In the genomic region with DNA sequence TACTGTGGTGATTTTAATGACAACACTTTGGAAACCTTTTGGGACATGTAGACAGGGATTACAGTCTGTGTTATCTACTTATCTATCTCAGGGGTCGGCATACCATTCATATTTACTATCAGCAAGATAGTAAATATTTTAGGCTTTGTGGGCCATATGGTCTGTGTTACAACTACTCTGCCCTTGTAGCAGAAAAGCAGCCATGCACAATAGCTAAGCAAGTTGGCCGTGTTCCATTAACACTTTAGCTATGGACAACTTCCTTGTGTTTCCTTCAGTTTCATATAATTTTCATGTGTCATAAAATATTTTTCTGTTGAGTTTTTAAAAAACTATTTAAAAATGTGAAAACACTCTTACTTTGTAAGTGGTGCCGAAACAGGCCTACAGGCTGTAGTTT, we compare ENCODE assay signal across 26 cellular contexts.
DNase-seq lines count a peak whose midpoint lies in the region; ATAC-seq and TF ChIP-seq lines count a peak whose summit lies in the region.
"Had no signal": no experiment of that assay in that cellular context is flagged by ENCODE, and none has a peak within 500 bp of the region (broad histone marks: within the 10 kb centered on the region; RNA-seq: fewer than 3 reads in every experiment).

No MANE protein-coding gene starts in this region.

- POLR2A ChIA-PET in activated CD8-positive, alpha-beta T cell treated with anti-CD3 and anti-CD28 coated beads for 36 hours (lab: Charles Lee): no interaction called here

- DNase-seq in AG10803 (ENCODE audit: low read depth): peak; percentile 39
- DNase-seq in G401 (ENCODE audit: low spot score): peak; percentile 15
- DNase-seq in foreskin keratinocyte: peak in 1 of 2 donors; percentile 35
- DNase-seq in occipital lobe (lab: John Stamatoyannopoulos, UW): no peak
- no peak for DNase-seq in activated CD8-positive, alpha-beta T cell treated with anti-CD3 and anti-CD28 coated beads for 36 hours
- no peak for DNase-seq in activated T-cell treated with anti-CD3 and anti-CD28 coated beads, Interleukin-2, amount 50 U/mL, for 1 hour
- DNase-seq: activated CD4-positive, alpha-beta T cell treated with anti-CD3 and anti-CD28 coated beads, Interleukin-2, amount 50 U/mL, for 48 hours; activated gamma-delta T cell; activated naive CD8-positive, alpha-beta T cell treated with anti-CD3 and anti-CD28 coated beads, Interleukin-2, amount 50 U/mL, for 24 hours; C1 segment of cervical spinal cord; cortex of kidney; hypothalamus; islet precursor cell; Kasumi-1; NCI-H1092; NCI-H2029 treated with DMSO at 0.1 percent for 48 hours; NCI-H510A treated with DMSO at 0.1 percent for 48 hours; stimulated activated naive B cell treated with anti-CD40 and anti-IgM and Interleukin-4, amounts not matched to agents 10 μg/mL and 1 μg/mL and 100 μg/mL, for 72 hours; T1000 had no signal

- no peaks in the 10 kb centered on the region for H3K9me3 Mint-ChIP-seq in brain
- H3K9me3 Mint-ChIP-seq in activated CD8-positive, alpha-beta T cell treated with anti-CD3 and anti-CD28 coated beads for 36 hours: no peaks in the 10 kb centered on the region
- H3K9me3 Mint-ChIP-seq: activated naive CD8-positive, alpha-beta T cell treated with anti-CD3 and anti-CD28 coated beads, Interleukin-2, amount 50 U/mL, for 24 hours; stimulated activated naive B cell treated with anti-CD40 and anti-IgM and Interleukin-4, amounts not matched to agents 10 μg/mL and 1 μg/mL and 100 μg/mL, for 72 hours; WTC11 had no signal

- CTCF ChIA-PET in activated CD8-positive, alpha-beta T cell treated with anti-CD3 and anti-CD28 coated beads for 36 hours (lab: Charles Lee): interaction anchor here (0.9 to 1.1 kb wide), 2 partner anchors 9 to 17 kb away, joined by 3 read pairs; no protein-coding TSS in a partner anchor

- peaks cover 42% of the 10 kb centered on the region for H3K4me1 Mint-ChIP-seq in brain
- no peaks in the 10 kb centered on the region for H3K4me1 Mint-ChIP-seq in activated CD8-positive, alpha-beta T cell treated with anti-CD3 and anti-CD28 coated beads for 36 hours (ENCODE audit: low read depth)
- H3K4me1 Mint-ChIP-seq: activated naive CD8-positive, alpha-beta T cell treated with anti-CD3 and anti-CD28 coated beads, Interleukin-2, amount 50 U/mL, for 24 hours; stimulated activated naive B cell treated with anti-CD40 and anti-IgM and Interleukin-4, amounts not matched to agents 10 μg/mL and 1 μg/mL and 100 μg/mL, for 72 hours had no signal

- H3K27ac Mint-ChIP-seq in brain: peak overlapping the region in 3 of 5 experiments; percentile 59 to 81 (median 65)
- H3K27ac Mint-ChIP-seq in activated CD8-positive, alpha-beta T cell treated with anti-CD3 and anti-CD28 coated beads for 36 hours: no peak overlapping the region
- H3K27ac Mint-ChIP-seq: activated naive CD8-positive, alpha-beta T cell treated with anti-CD3 and anti-CD28 coated beads, Interleukin-2, amount 50 U/mL, for 24 hours; stimulated activated naive B cell treated with anti-CD40 and anti-IgM and Interleukin-4, amounts not matched to agents 10 μg/mL and 1 μg/mL and 100 μg/mL, for 72 hours; WTC11 had no signal

- no peak overlapping the region for H3K27ac ChIP-seq in foreskin keratinocyte
- H3K27ac ChIP-seq: breast epithelium had no signal

- H3K4me3 ChIP-seq in AG10803 (ENCODE audit: low read length): no peak overlapping the region
- H3K4me3 ChIP-seq: breast epithelium, GM12878, lung, smooth muscle cell had no signal

- H3K27me3 Mint-ChIP-seq in brain: no peaks in the 10 kb centered on the region
- no peaks in the 10 kb centered on the region for H3K27me3 Mint-ChIP-seq in activated CD8-positive, alpha-beta T cell treated with anti-CD3 and anti-CD28 coated beads for 36 hours
- H3K27me3 Mint-ChIP-seq: activated naive CD8-positive, alpha-beta T cell treated with anti-CD3 and anti-CD28 coated beads, Interleukin-2, amount 50 U/mL, for 24 hours had no signal

- intact Hi-C loops in activated CD8-positive, alpha-beta T cell treated with anti-CD3 and anti-CD28 coated beads for 36 hours (cut with micrococcal nuclease): no loop called here

- no peaks in the 10 kb centered on the region for H3K36me3 Mint-ChIP-seq in brain
- no peaks in the 10 kb centered on the region for H3K36me3 Mint-ChIP-seq in activated CD8-positive, alpha-beta T cell treated with anti-CD3 and anti-CD28 coated beads for 36 hours (ENCODE audit: low read depth)
- H3K36me3 Mint-ChIP-seq: stimulated activated naive B cell treated with anti-CD40 and anti-IgM and Interleukin-4, amounts not matched to agents 10 μg/mL and 1 μg/mL and 100 μg/mL, for 72 hours; WTC11 had no signal

- H3K4me3 Mint-ChIP-seq in brain: no peak overlapping the region
- H3K4me3 Mint-ChIP-seq in activated CD8-positive, alpha-beta T cell treated with anti-CD3 and anti-CD28 coated beads for 36 hours: no peak overlapping the region
- H3K4me3 Mint-ChIP-seq: activated naive CD8-positive, alpha-beta T cell treated with anti-CD3 and anti-CD28 coated beads, Interleukin-2, amount 50 U/mL, for 24 hours; stimulated activated naive B cell treated with anti-CD40 and anti-IgM and Interleukin-4, amounts not matched to agents 10 μg/mL and 1 μg/mL and 100 μg/mL, for 72 hours; WTC11 had no signal

- H3K27me3 ChIP-seq in foreskin keratinocyte: no peaks in the 10 kb centered on the region
- H3K27me3 ChIP-seq: breast epithelium had no signal

- H3K4me1 ChIP-seq in foreskin keratinocyte: peaks cover 4% of the 10 kb centered on the region

- TF ChIP-seq CTCF in AG10803 (conservative IDR thresholded peaks at IDR 0.05; ENCODE audit: low read length) (no peak), brain (conservative IDR thresholded peaks at IDR 0.05) (no peak), foreskin keratinocyte (conservative IDR thresholded peaks at IDR 0.05) (no peak)
- TF ChIP-seq CTCF in activated CD8-positive, alpha-beta T cell treated with anti-CD3 and anti-CD28 coated beads for 36 hours (IDR thresholded peaks at IDR 0.05): no peak

- in situ Hi-C loops in G401 (cut with HindIII; ENCODE audit: low sequenced_read_pairs): no loop called here

- ATAC-seq in foreskin keratinocyte: peak; percentile 6
- ATAC-seq in activated CD8-positive, alpha-beta T cell treated with anti-CD3 and anti-CD28 coated beads for 36 hours: no peak
- no peak for ATAC-seq in GM21619 (IDR thresholded peaks at IDR 0.05; ENCODE audit: unreplicated experiment)
- ATAC-seq: activated naive CD8-positive, alpha-beta T cell treated with anti-CD3 and anti-CD28 coated beads, Interleukin-2, amount 50 U/mL, for 24 hours; GM12878; stimulated activated naive B cell treated with anti-CD40 and anti-IgM and Interleukin-4, amounts not matched to agents 10 μg/mL and 1 μg/mL and 100 μg/mL, for 72 hours; WTC11 had no signal

Comparison
In these comparisons a context has a peak if more than half of its experiments do, and no peak if none do; other contexts are left out.
1. DNase-seq: peak in AG10803 (single experiment) and G401 (single experiment); none in occipital lobe (single experiment), activated CD8-positive, alpha-beta T cell treated with anti-CD3 and anti-CD28 coated beads for 36 hours (single experiment) and activated T-cell treated with anti-CD3 and anti-CD28 coated beads, Interleukin-2, amount 50 U/mL, for 1 hour (single experiment).